8 cellular contexts compared by ENCODE assay signal in genomic region chr1:155168105-155168445, GRCh38. TPM values are rescaled to one million over a fixed set of nuclear protein-coding genes. Genes with fewer than 3 reads are reported as not detected.
A peak's percentile ranks its signal among the peaks of the same experiment; 100 is the strongest.
DNase-seq lines count a peak whose midpoint lies in the region; ATAC-seq, FAIRE-seq and TF ChIP-seq lines count a peak whose summit lies in the region.
"Not testable (repeated sequence)": the region's sequence is repeated elsewhere in the genome, so short reads cannot be mapped to it uniquely, and the experiment has no call there.

No MANE protein-coding gene starts in this region.

- TF ChIP-seq POLR2A in A549 (IDR thresholded peaks at IDR 0.05; ENCODE audit: low read length), result not testable (repeated sequence)
- TF ChIP-seq POLR2A in Raji (IDR thresholded peaks at IDR 0.05; ENCODE audit: insufficient read depth, low read depth, low read length), result 0 out of 2 replicates have a peak, but pooled peaks have one; percentile 15

- not testable (repeated sequence) for H3K27ac ChIP-seq in A549; DND-41 (ENCODE audit: low read length); Karpas-422 (ENCODE audit: low read length); endodermal cell (ENCODE audit: low read depth, low read length); naive thymus-derived CD4-positive, alpha-beta T cell (ENCODE audit: low read depth, low read length)
- H3K27ac ChIP-seq in temporal lobe (ENCODE audit: low read depth, low read length), result peak overlapping the region; percentile 84

- 48% methylated on average over 4 of the region's 4 CpGs for WGBS in A549 (ENCODE audit: missing lambda C conversion rate)
- 66 to 72% methylated on average over 4 of the region's 4 CpGs for WGBS in endodermal cell (ENCODE audit: insufficient coverage in 1 of 2, insufficient read length in 1 of 2), 2 experiments

- not testable (repeated sequence) for TF ChIP-seq CTCF in A549 (IDR thresholded peaks at IDR 0.05); DND-41 (IDR thresholded peaks at IDR 0.05; ENCODE audit: borderline replicate concordance, extremely low read depth, low read length, poor library complexity, severe bottlenecking); endodermal cell (conservative IDR thresholded peaks at IDR 0.05)

- peak overlapping the region; percentile 48 for H3K4me3 Mint-ChIP-seq in activated T-cell treated with anti-CD3 and anti-CD28 coated beads, Interleukin-2, amount 50 U/mL, for 4 hours
- peak overlapping the region; percentile 55 for H3K4me3 Mint-ChIP-seq in endodermal cell
- H3K4me3 Mint-ChIP-seq in naive thymus-derived CD4-positive, alpha-beta T cell, result peak overlapping the region in 5 of 10 donors; percentile 22 to 76 (median 66)

- not testable (repeated sequence) for H2AFZ ChIP-seq in DND-41 (ENCODE audit: low read depth, low read length); Karpas-422 (ENCODE audit: low read length)

- H3K4me1 ChIP-seq in A549 (peaks cover 12% of the 10 kb centered on the region), DND-41 (ENCODE audit: insufficient read depth, low read length) (peaks cover 32% of the 10 kb centered on the region), Karpas-422 (ENCODE audit: low read length) (peaks cover 22% of the 10 kb centered on the region)
- H3K4me1 ChIP-seq in endodermal cell (ENCODE audit: control insufficient read depth, insufficient read depth, low read length), result not testable (repeated sequence)
- peaks cover 12 to 22% of the 10 kb centered on the region in 2 donors for H3K4me1 ChIP-seq in naive thymus-derived CD4-positive, alpha-beta T cell (ENCODE audit: control insufficient read depth in 2 of 2, insufficient read depth in 2 of 2, low read length in 2 of 2)

- TF ChIP-seq RAD21 in A549 (conservative IDR thresholded peaks at IDR 0.05 in 1 of 2, IDR thresholded peaks at IDR 0.05 in 1 of 2), result not testable (repeated sequence)

- CTCF ChIA-PET in A549 (lab: Yijun Ruan, JAX), result interaction anchor here (0.9 to 15.2 kb wide), 26 partner anchors 9 to 259 kb away, joined by 3 to 384 read pairs (median 8); partner anchors contain the start of genes EFNA1, EFNA4, SLC50A1 and THBS3
- CTCF ChIA-PET in naive thymus-derived CD4-positive, alpha-beta T cell (lab: Charles Lee), result interaction anchor here (0.9 to 6.6 kb wide), 4 partner anchors 73 to 115 kb away, joined by 3 to 88 read pairs (median 7); no protein-coding TSS in a partner anchor

- not testable (repeated sequence) for H3K9ac ChIP-seq in DND-41 (ENCODE audit: low read depth, low read length); Karpas-422 (ENCODE audit: low read length); endodermal cell (ENCODE audit: extremely low read depth, low read length, poor library complexity, severe bottlenecking)

- peaks cover 23% of the 10 kb centered on the region for H3K36me3 ChIP-seq in DND-41 (ENCODE audit: insufficient read depth, low read length)
- not testable (repeated sequence) for H3K36me3 ChIP-seq in Karpas-422 (ENCODE audit: insufficient read depth, low read length)
- H3K36me3 ChIP-seq in endodermal cell (ENCODE audit: control insufficient read depth, insufficient read depth, low read length), result peaks cover 13% of the 10 kb centered on the region
- peaks cover 0 to 24% (median 0%) of the 10 kb centered on the region in 3 experiments for H3K36me3 ChIP-seq in naive thymus-derived CD4-positive, alpha-beta T cell (ENCODE audit: control insufficient read depth in 2 of 3, insufficient read depth in 3 of 3, low read length in 3 of 3)

- POLR2A ChIA-PET in A549 (lab: Yijun Ruan, JAX), result interaction anchor here (1.5 kb wide), 2 partner anchors 77 to 83 kb away, joined by 5 to 6 read pairs; no protein-coding TSS in a partner anchor
- POLR2A ChIA-PET in naive thymus-derived CD4-positive, alpha-beta T cell (lab: Charles Lee), result interaction anchor here (0.8 to 1.2 kb wide), 2 partner anchors 33 to 62 kb away, joined by 3 to 4 read pairs; partner anchors contain the start of gene SLC50A1

- not testable (repeated sequence) for H3K9me2 ChIP-seq in Karpas-422 (replicated peaks; ENCODE audit: insufficient read depth, low read length)

- not testable (repeated sequence) for H3K9me3 Mint-ChIP-seq in activated T-cell treated with anti-CD3 and anti-CD28 coated beads, Interleukin-2, amount 50 U/mL, for 4 hours; endodermal cell; naive thymus-derived CD4-positive, alpha-beta T cell

- not testable (repeated sequence) for H3K27me3 Mint-ChIP-seq in activated T-cell treated with anti-CD3 and anti-CD28 coated beads, Interleukin-2, amount 50 U/mL, for 4 hours (ENCODE audit: low read depth); endodermal cell (ENCODE audit: insufficient read depth); naive thymus-derived CD4-positive, alpha-beta T cell

- H4K20me1 ChIP-seq in DND-41 (ENCODE audit: insufficient read depth, low read length); Karpas-422 (ENCODE audit: insufficient read depth, low read depth, low read length): not testable (repeated sequence)

- H3K4me1 Mint-ChIP-seq in activated T-cell treated with anti-CD3 and anti-CD28 coated beads, Interleukin-2, amount 50 U/mL, for 4 hours (ENCODE audit: low read depth), result peaks cover 33% of the 10 kb centered on the region
- H3K4me1 Mint-ChIP-seq in endodermal cell, result not testable (repeated sequence)
- peaks cover 20 to 40% (median 27%) of the 10 kb centered on the region in 7 donors for H3K4me1 Mint-ChIP-seq in naive thymus-derived CD4-positive, alpha-beta T cell

- DNase-seq in A549 (ENCODE audit: low read depth in 1 of 2, low spot score in 1 of 2); DND-41; Karpas-422; activated T-cell treated with anti-CD3 and anti-CD28 coated beads, Interleukin-2, amount 50 U/mL, for 4 hours; endodermal cell; naive thymus-derived CD4-positive, alpha-beta T cell: not testable (repeated sequence)

- not testable (repeated sequence) for H3K4me3 ChIP-seq in A549; DND-41 (ENCODE audit: low read depth in 1 of 2, low read length in 2 of 2); Karpas-422 (ENCODE audit: low read length); endodermal cell (ENCODE audit: low read length); naive thymus-derived CD4-positive, alpha-beta T cell (ENCODE audit: low read length)

- H3K27ac Mint-ChIP-seq in endodermal cell, result not testable (repeated sequence)
- H3K27ac Mint-ChIP-seq in naive thymus-derived CD4-positive, alpha-beta T cell, result peak overlapping the region in 6 of 9 donors; percentile 7 to 68 (median 40)

- not testable (repeated sequence) for TF ChIP-seq EP300 in A549 (IDR thresholded peaks at IDR 0.05)

- not testable (repeated sequence) for H3K9me3 ChIP-seq in A549; DND-41 (ENCODE audit: insufficient read depth, low read length, severe bottlenecking); Karpas-422 (ENCODE audit: low read length); endodermal cell (ENCODE audit: control insufficient read depth, low read length); naive thymus-derived CD4-positive, alpha-beta T cell (ENCODE audit: control insufficient read depth in 2 of 3, low read length in 3 of 3)

- intact Hi-C loops in naive thymus-derived CD4-positive, alpha-beta T cell (cut with micrococcal nuclease), result loop anchor here in 1 of 2 donors (1.0 kb wide), 1 partner anchor 77 kb away; no protein-coding TSS in a partner anchor

- H3K36me3 Mint-ChIP-seq in activated T-cell treated with anti-CD3 and anti-CD28 coated beads, Interleukin-2, amount 50 U/mL, for 4 hours (ENCODE audit: insufficient read depth), result peaks cover 14% of the 10 kb centered on the region
- H3K36me3 Mint-ChIP-seq in endodermal cell (ENCODE audit: low read depth), result peaks cover 16% of the 10 kb centered on the region
- H3K36me3 Mint-ChIP-seq in naive thymus-derived CD4-positive, alpha-beta T cell, result peaks cover 3 to 12% (median 11%) of the 10 kb centered on the region in 5 donors

- H3K27me3 ChIP-seq in DND-41 (ENCODE audit: insufficient read depth, low read length, poor library complexity); Karpas-422 (ENCODE audit: low read length); endodermal cell (ENCODE audit: control insufficient read depth, insufficient read depth, low read length, poor library complexity, severe bottlenecking); naive thymus-derived CD4-positive, alpha-beta T cell (ENCODE audit: control insufficient read depth in 2 of 2, insufficient read depth in 2 of 2, low read length in 2 of 2): not testable (repeated sequence)

- H3K4me2 ChIP-seq in A549 (peak overlapping the region; percentile 89; the same call in 2 of the 3 replicates), DND-41 (ENCODE audit: insufficient read depth, low read length) (peak overlapping the region; percentile 52), Karpas-422 (ENCODE audit: low read depth, low read length, poor library complexity, severe bottlenecking) (peak overlapping the region; percentile 73)

- not testable (repeated sequence) for ATAC-seq in A549; DND-41 (ENCODE audit: insufficient read depth, low read depth); activated T-cell treated with anti-CD3 and anti-CD28 coated beads, Interleukin-2, amount 50 U/mL, for 4 hours; naive thymus-derived CD4-positive, alpha-beta T cell

- H3K79me2 ChIP-seq in DND-41 (ENCODE audit: insufficient read depth, low read length), result peaks cover 18% of the 10 kb centered on the region
- H3K79me2 ChIP-seq in Karpas-422 (ENCODE audit: low read length), result peaks cover 18% of the 10 kb centered on the region

- not testable (repeated sequence) for FAIRE-seq in A549 (lab: Jason Lieb, UNC)

RNA-seq across cellular contexts. Expression of gene KRTCAP2, which starts 5.0 kb away (rescaled TPM):
- polyA plus RNA-seq in A549 (2011; rRNA removed), result 154 and 227 TPM in 2 replicates
- polyA plus RNA-seq in A549 (2012; cell fraction: cytosol; rRNA removed), result 242 and 259 TPM in 2 replicates
- polyA plus RNA-seq in A549 (2012; cell fraction: nucleus; rRNA removed), result 210 and 274 TPM in 2 replicates
- 216 to 218 TPM (median 217 TPM) in 3 replicates for polyA plus RNA-seq in A549 (2017; fragmentation: RNase III; extraction: RNeasy Plus Mini Kit Qiagen cat#74134 plus additional on column Dnase treatment)
- polyA minus RNA-seq in A549 (2011; rRNA and poly(A)+ RNA removed), result 307 and 312 TPM in 2 replicates
- total RNA-seq in Karpas-422 (2014; rRNA removed; shearing (Covaris generic); ENCODE audit: low replicate concordance), result 237 and 400 TPM in 2 replicates
- 100 to 1,000 TPM; 191 to 204 (median 193) TPM for total RNA-seq in activated T-cell treated with anti-CD3 and anti-CD28 coated beads, Interleukin-2, amount 50 U/mL, for 4 hours
- total RNA-seq in endodermal cell, result 100 to 1,000 TPM; 143 to 152 TPM
- 161 TPM for polyA plus RNA-seq in endodermal cell (2013, experiment 1 of 2)
- polyA plus RNA-seq in endodermal cell (2013, experiment 2 of 2), result 154 TPM
- 100 to 1,000 TPM in 4 of 5 experiments, 10 to 100 TPM in 1; 97.4 to 236 (median 155) TPM for total RNA-seq in naive thymus-derived CD4-positive, alpha-beta T cell
- polyA plus RNA-seq in naive thymus-derived CD4-positive, alpha-beta T cell, result 100 to 1,000 TPM; 450 to 469 TPM
- 21.4 TPM for total RNA-seq in temporal lobe

RNA-seq across cellular contexts. Expression of gene TRIM46, which starts 5.6 kb away (rescaled TPM):
- polyA plus RNA-seq in A549 (2011; rRNA removed) (1.1 and 1.5 TPM in 2 replicates), A549 (2017; fragmentation: RNase III; extraction: RNeasy Plus Mini Kit Qiagen cat#74134 plus additional on column Dnase treatment) (1.7 to 2.8 TPM (median 2.7 TPM) in 3 replicates)
- polyA plus RNA-seq in A549 (2012; cell fraction: cytosol; rRNA removed), result 1.9 and 2.3 TPM in 2 replicates
- polyA plus RNA-seq in A549 (2012; cell fraction: nucleus; rRNA removed), result 7.7 and 11.0 TPM in 2 replicates
- polyA minus RNA-seq in A549 (2011; rRNA and poly(A)+ RNA removed), result 1.3 and 1.9 TPM in 2 replicates
- total RNA-seq in Karpas-422 (2014; rRNA removed; shearing (Covaris generic); ENCODE audit: low replicate concordance), result 5.1 and 19.2 TPM in 2 replicates
- 1 to 10 TPM; 3.5 to 4.4 (median 3.5) TPM for total RNA-seq in activated T-cell treated with anti-CD3 and anti-CD28 coated beads, Interleukin-2, amount 50 U/mL, for 4 hours
- total RNA-seq in endodermal cell (1 to 10 TPM; 5.1 to 7.1 TPM), temporal lobe (18.9 TPM)
- polyA plus RNA-seq in endodermal cell (2013, experiment 1 of 2), result 9.8 TPM
- polyA plus RNA-seq in endodermal cell (2013, experiment 2 of 2), result 9.5 TPM
- 10 to 100 TPM in 1 of 5 experiments, 1 to 10 TPM in 4; 3.5 to 21.9 (median 4.1) TPM for total RNA-seq in naive thymus-derived CD4-positive, alpha-beta T cell
- 1 to 10 TPM in 1 of 2 donors, under 1 TPM in 1; 0.69 to 1.3 TPM for polyA plus RNA-seq in naive thymus-derived CD4-positive, alpha-beta T cell

RNA-seq across cellular contexts. Expression of gene DPM3, which starts 27.7 kb away (rescaled TPM):
- 22.8 and 33.7 TPM in 2 replicates for polyA plus RNA-seq in A549 (2011; rRNA removed)
- 252 TPM in 2 replicates for polyA plus RNA-seq in A549 (2012; cell fraction: cytosol; rRNA removed)
- 247 and 265 TPM in 2 replicates for polyA plus RNA-seq in A549 (2012; cell fraction: nucleus; rRNA removed)
- 67.5 to 83.0 TPM (median 80.3 TPM) in 3 replicates for polyA plus RNA-seq in A549 (2017; fragmentation: RNase III; extraction: RNeasy Plus Mini Kit Qiagen cat#74134 plus additional on column Dnase treatment)
- 7.8 and 9.2 TPM in 2 replicates for polyA minus RNA-seq in A549 (2011; rRNA and poly(A)+ RNA removed)
- total RNA-seq in Karpas-422 (2014; rRNA removed; shearing (Covaris generic); ENCODE audit: low replicate concordance), result 22.2 and 33.2 TPM in 2 replicates
- 10 to 100 TPM; 28.2 to 39.2 (median 33.0) TPM for total RNA-seq in activated T-cell treated with anti-CD3 and anti-CD28 coated beads, Interleukin-2, amount 50 U/mL, for 4 hours
- 10 to 100 TPM; 48.8 to 73.4 TPM for total RNA-seq in endodermal cell
- 89.8 TPM for polyA plus RNA-seq in endodermal cell (2013, experiment 1 of 2)
- 83.0 TPM for polyA plus RNA-seq in endodermal cell (2013, experiment 2 of 2)
- 10 to 100 TPM; 29.1 to 50.4 (median 43.8) TPM for total RNA-seq in naive thymus-derived CD4-positive, alpha-beta T cell
- polyA plus RNA-seq in naive thymus-derived CD4-positive, alpha-beta T cell, result 100 to 1,000 TPM in 1 of 2 donors, 10 to 100 TPM in 1; 99.2 to 128 TPM
- 14.3 TPM for total RNA-seq in temporal lobe

RNA-seq across cellular contexts. Expression of gene SLC50A1, which starts 32.4 kb away (rescaled TPM):
- 39.3 and 39.4 TPM in 2 replicates for polyA plus RNA-seq in A549 (2011; rRNA removed)
- polyA plus RNA-seq in A549 (2012; cell fraction: cytosol; rRNA removed), result 21.3 and 27.6 TPM in 2 replicates
- 11.9 and 13.7 TPM in 2 replicates for polyA plus RNA-seq in A549 (2012; cell fraction: nucleus; rRNA removed)
- 28.2 to 30.7 TPM (median 28.9 TPM) in 3 replicates for polyA plus RNA-seq in A549 (2017; fragmentation: RNase III; extraction: RNeasy Plus Mini Kit Qiagen cat#74134 plus additional on column Dnase treatment)
- 31.7 and 33.7 TPM in 2 replicates for polyA minus RNA-seq in A549 (2011; rRNA and poly(A)+ RNA removed)
- 47.8 and 56.5 TPM in 2 replicates for total RNA-seq in Karpas-422 (2014; rRNA removed; shearing (Covaris generic); ENCODE audit: low replicate concordance)
- 10 to 100 TPM; 29.1 to 36.0 (median 33.5) TPM for total RNA-seq in activated T-cell treated with anti-CD3 and anti-CD28 coated beads, Interleukin-2, amount 50 U/mL, for 4 hours
- 10 to 100 TPM; 25.1 to 29.8 TPM for total RNA-seq in endodermal cell
- polyA plus RNA-seq in endodermal cell (2013, experiment 1 of 2), result 32.0 TPM
- 27.5 TPM for polyA plus RNA-seq in endodermal cell (2013, experiment 2 of 2)
- total RNA-seq in naive thymus-derived CD4-positive, alpha-beta T cell, result 10 to 100 TPM; 21.1 to 35.6 (median 24.3) TPM
- 10 to 100 TPM; 51.0 to 64.8 TPM for polyA plus RNA-seq in naive thymus-derived CD4-positive, alpha-beta T cell
- total RNA-seq in temporal lobe, result 5.2 TPM

RNA-seq across cellular contexts. Expression of gene THBS3, which starts 39.6 kb away (rescaled TPM):
- polyA plus RNA-seq in A549 (2011; rRNA removed) (13.8 and 16.2 TPM in 2 replicates), A549 (2017; fragmentation: RNase III; extraction: RNeasy Plus Mini Kit Qiagen cat#74134 plus additional on column Dnase treatment) (8.9 to 14.2 TPM (median 12.1 TPM) in 3 replicates)
- 9.7 and 10.3 TPM in 2 replicates for polyA plus RNA-seq in A549 (2012; cell fraction: cytosol; rRNA removed)
- 70.1 and 72.7 TPM in 2 replicates for polyA plus RNA-seq in A549 (2012; cell fraction: nucleus; rRNA removed)
- polyA minus RNA-seq in A549 (2011; rRNA and poly(A)+ RNA removed), result 19.8 and 23.0 TPM in 2 replicates
- 11.9 and 18.7 TPM in 2 replicates for total RNA-seq in Karpas-422 (2014; rRNA removed; shearing (Covaris generic); ENCODE audit: low replicate concordance)
- 1 to 10 TPM; 3.0 to 4.1 (median 3.7) TPM for total RNA-seq in activated T-cell treated with anti-CD3 and anti-CD28 coated beads, Interleukin-2, amount 50 U/mL, for 4 hours
- total RNA-seq in endodermal cell (10 to 100 TPM; 17.6 to 27.9 TPM), temporal lobe (4.7 TPM)
- polyA plus RNA-seq in endodermal cell (2013, experiment 1 of 2), result 80.6 TPM
- 67.8 TPM for polyA plus RNA-seq in endodermal cell (2013, experiment 2 of 2)
- total RNA-seq in naive thymus-derived CD4-positive, alpha-beta T cell, result 10 to 100 TPM; 26.0 to 35.9 (median 28.1) TPM
- 1 to 10 TPM in 1 of 2 donors, under 1 TPM in 1; 0.87 to 2.6 TPM for polyA plus RNA-seq in naive thymus-derived CD4-positive, alpha-beta T cell
